ENCODE assay signal across 21 cellular contexts in genomic region chr12:41436076-41436475, GRCh38.
"Had no signal": no experiment of that assay in that cellular context is flagged by ENCODE, and none has a peak within 500 bp of the region (broad histone marks: within the 10 kb centered on the region; RNA-seq: fewer than 3 reads in every experiment).

No MANE protein-coding gene starts in this region.

- ATAC-seq: gastrocnemius medialis; naive thymus-derived CD8-positive, alpha-beta T cell had no signal

- H3K27ac ChIP-seq: coronary artery, esophagus squamous epithelium, gastrocnemius medialis, left ventricle myocardium inferior, neural progenitor cell, testis, vagina had no signal

- H3K4me3 ChIP-seq: coronary artery, esophagus squamous epithelium, gastrocnemius medialis, left ventricle myocardium inferior, neural progenitor cell, testis, vagina had no signal

- H3K27me3 ChIP-seq: esophagus squamous epithelium, gastrocnemius medialis, neural progenitor cell, testis, vagina had no signal

- H3K4me2 ChIP-seq: neural progenitor cell had no signal

- H2AFZ ChIP-seq: neural progenitor cell had no signal

- H3K36me3 ChIP-seq: esophagus squamous epithelium, gastrocnemius medialis, left ventricle myocardium inferior, neural progenitor cell, vagina had no signal

- DNase-seq: activated B cell treated with CpG ODN at 0.5 μM for 24 hours; activated CD4-positive, alpha-beta T cell treated with anti-CD3 and anti-CD28 coated beads for 4 hours; activated CD4-positive, alpha-beta T cell treated with anti-CD3 and anti-CD28 coated beads, Interleukin-2, amount 50 U/mL, for 48 hours; activated naive CD4-positive, alpha-beta T cell treated with anti-CD3 and anti-CD28 coated beads for 36 hours; activated naive CD8-positive, alpha-beta T cell treated with anti-CD3 and anti-CD28 coated beads, Interleukin-2, amount 10 ng/mL, durations not matched to agents 7 days and 5 days; activated T-cell treated with anti-CD3 and anti-CD28 coated beads, Interleukin-2, amount 50 U/mL, for 48 hours; amniotic stem cell; cerebellar nuclear complex; esophagus squamous epithelium; gastrocnemius medialis; hypothalamus; left ventricle myocardium inferior; naive thymus-derived CD8-positive, alpha-beta T cell; retina; stimulated activated CD4-positive, alpha-beta T cell treated with anti-CD3 and anti-CD28 coated beads, Interleukin-2, amount 100 ng/mL, for 48 hours; stimulated activated naive CD4-positive, alpha-beta T cell; testis; trophoblast cell had no signal

- H3K4me1 ChIP-seq: esophagus squamous epithelium, gastrocnemius medialis, left ventricle myocardium inferior, testis, vagina had no signal

- H3K9me3 ChIP-seq: esophagus squamous epithelium, gastrocnemius medialis, left ventricle myocardium inferior, testis, vagina had no signal
